Comparison of ENCODE assay signal across 8 cellular contexts in the genomic region with DNA sequence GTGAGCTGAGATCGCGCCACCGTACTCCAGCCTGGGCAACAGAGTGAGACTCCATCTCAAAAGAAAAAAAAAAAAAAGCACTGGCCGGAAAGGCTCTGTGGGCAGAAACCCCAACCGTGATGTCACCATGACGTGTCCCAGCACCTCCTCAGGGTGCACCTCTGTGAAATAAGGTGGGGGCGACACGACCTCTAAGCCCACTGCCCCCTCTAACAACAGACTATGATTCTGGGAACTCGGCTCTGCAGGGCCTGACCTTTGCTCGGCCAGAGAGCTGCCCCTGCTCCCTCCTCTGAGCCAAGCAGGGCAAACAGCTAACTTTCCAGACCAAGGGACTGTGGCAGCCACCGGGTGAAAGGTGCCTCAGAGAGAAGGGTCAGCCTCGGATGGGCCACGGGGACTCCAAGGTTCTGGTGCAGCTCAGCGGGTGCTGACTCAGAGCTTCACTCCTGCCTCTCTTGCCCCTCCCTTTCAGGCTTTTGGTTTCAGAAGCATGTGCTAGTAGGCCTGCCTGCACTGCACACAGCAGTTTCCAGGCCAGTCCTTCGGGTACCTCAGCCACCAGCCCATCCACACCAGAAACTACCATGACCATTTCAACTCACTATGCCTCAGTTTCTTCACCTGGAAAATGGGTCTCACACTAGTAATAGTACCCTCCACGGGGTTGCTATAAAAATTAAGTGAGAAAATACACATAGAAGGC. TPM values are rescaled to one million over a fixed set of nuclear protein-coding genes. Genes with fewer than 3 reads are reported as not detected.
A peak's percentile ranks its signal among the peaks of the same experiment; 100 is the strongest.
DNase-seq lines count a peak whose midpoint lies in the region; ATAC-seq and TF ChIP-seq lines count a peak whose summit lies in the region.

No MANE protein-coding gene starts in this region.

- TF ChIP-seq POLR2A in erythroblast (IDR thresholded peaks at IDR 0.05; ENCODE audit: low read length) (peak; percentile 29), lower leg skin (IDR thresholded peaks at IDR 0.05) (no peak)

- DNase-seq in activated CD8-positive, alpha-beta memory T cell treated with anti-CD3 and anti-CD28 coated beads for 24 hours: peak; percentile 81
- peak; percentile 72 to 85 for DNase-seq in erythroblast (lab: John Stamatoyannopoulos, UW)
- DNase-seq in sciatic nerve (ENCODE audit: low spot score): peak; percentile 72
- DNase-seq in lower leg skin (ENCODE audit: low spot score in 2 of 2): no peak
- DNase-seq in COLO829 (ENCODE audit: low spot score): no peak
- no peak for DNase-seq in NCI-H510A treated with DMSO at 0.1 percent for 48 hours (lab: John Stamatoyannopoulos, UW)

- no peak for TF ChIP-seq CTCF in lower leg skin (IDR thresholded peaks at IDR 0.05)

- no peak overlapping the region for H3K4me3 ChIP-seq in lower leg skin (ENCODE audit: low read depth, poor library complexity, severe bottlenecking)

- intact Hi-C loops in sciatic nerve (cut with DNase I): no loop called here
- intact Hi-C loops in lower leg skin (cut with DNase I; ENCODE audit: low total_unique reads): no loop called here

- ATAC-seq in GM18873 (IDR thresholded peaks at IDR 0.05; ENCODE audit: low FRiP score, unreplicated experiment): peak; percentile 58
- peak; percentile 62 for ATAC-seq in HG03439 (IDR thresholded peaks at IDR 0.05; ENCODE audit: unreplicated experiment)
- peak; percentile 3 for ATAC-seq in sciatic nerve

- 33 to 44% methylated on average over 16 of the region's 16 CpGs for WGBS in lower leg skin, 2 donors

RNA-seq across cellular contexts. Expression of a gene that starts 8.0 kb away (rescaled TPM):
- total RNA-seq in sciatic nerve (211 TPM), lower leg skin (100 to 1,000 TPM; 205 to 318 (median 287) TPM)

RNA-seq across cellular contexts. Expression of a gene that starts 13.9 kb away (rescaled TPM):
- 56.3 TPM for total RNA-seq in sciatic nerve
- 10 to 100 TPM; 26.6 to 60.6 (median 43.3) TPM for total RNA-seq in lower leg skin

RNA-seq across cellular contexts. Expression of a gene that starts 14.3 kb away (rescaled TPM):
- total RNA-seq in sciatic nerve (59.9 TPM), lower leg skin (100 to 1,000 TPM; 142 to 171 (median 151) TPM)

RNA-seq across cellular contexts. Expression of a gene that starts 23.4 kb away (rescaled TPM):
- total RNA-seq in sciatic nerve (0.94 TPM), lower leg skin (1 to 10 TPM in 3 of 4 donors, under 1 TPM in 1; 0.34 to 1.7 (median 1.4) TPM)

Comparison
In these comparisons a context has a peak if more than half of its experiments do, and no peak if none do; other contexts are left out.
1. ATAC-seq: peak in every context shown above with its lines; median percentile 62 in HG03439; 58 in GM18873; 3 in sciatic nerve.
2. DNase-seq: peak in activated CD8-positive, alpha-beta memory T cell treated with anti-CD3 and anti-CD28 coated beads for 24 hours (single experiment), erythroblast (2 of 2) and sciatic nerve (single experiment); none in lower leg skin (0 of 2), COLO829 (single experiment) and NCI-H510A treated with DMSO at 0.1 percent for 48 hours (single experiment).